ENCODE assay signal across 8 cellular contexts in the genomic region with DNA sequence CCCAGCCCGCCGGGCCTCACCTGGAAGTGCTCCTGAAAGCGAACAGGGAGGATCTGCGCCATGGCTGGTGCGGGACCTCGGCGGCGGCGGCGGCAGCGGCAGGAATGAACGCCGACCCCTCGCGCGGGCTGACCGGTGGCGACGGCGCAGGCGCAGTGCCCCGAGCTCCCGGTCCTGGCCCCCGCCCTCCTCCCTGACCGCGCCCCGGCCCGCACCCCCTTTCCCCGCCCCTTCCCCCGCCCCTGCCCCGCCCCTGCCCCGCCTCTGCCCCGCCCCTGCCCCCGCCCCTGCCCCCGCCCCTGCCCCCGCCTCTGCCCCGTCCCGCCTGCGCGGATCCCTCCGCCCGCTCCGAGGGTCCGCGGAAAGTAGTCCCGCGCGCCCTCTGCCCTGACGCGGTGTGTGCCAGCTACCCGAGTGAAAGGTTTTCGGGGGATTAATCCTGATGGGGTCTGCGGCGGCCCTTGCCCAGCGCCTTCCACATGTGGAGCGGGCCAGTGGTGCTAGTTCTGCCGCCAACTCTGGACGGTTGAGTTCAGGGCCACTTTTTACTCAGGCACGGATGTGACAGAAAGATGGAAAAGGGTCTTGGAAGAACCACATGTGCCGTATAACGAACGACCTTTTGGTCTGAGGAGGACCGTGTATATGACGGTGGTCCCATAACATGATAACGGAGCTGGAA. TPM values are rescaled to one million over a fixed set of nuclear protein-coding genes. Genes with fewer than 3 reads are reported as not detected.
A peak's percentile ranks its signal among the peaks of the same experiment; 100 is the strongest.
DNase-seq lines count a peak whose midpoint lies in the region; ATAC-seq and TF ChIP-seq lines count a peak whose summit lies in the region.

A gene (minus strand): TSS at position 140 of the 682 bp plus-strand sequence. CDS start 78 bp downstream, at position 62.

- H3K4me1 ChIP-seq in Caco-2 (no peaks in the 10 kb centered on the region), GM23338 (ENCODE audit: insufficient read depth) (peaks cover 32% of the 10 kb centered on the region)

- H3K4me3 Mint-ChIP-seq in Caco-2 (ENCODE audit: unreplicated experiment) (peak within 1 kb of the TSS; percentile 82), GM23338 (peak within 1 kb of the TSS; percentile 90), chondrocyte (ENCODE audit: unreplicated experiment) (peak within 1 kb of the TSS; percentile 88)

- H3K9me3 ChIP-seq in Caco-2, result no peaks in the 10 kb centered on the region

- no peaks in the 10 kb centered on the region for H3K36me3 ChIP-seq in Caco-2 (ENCODE audit: control insufficient read depth, insufficient read depth, low read length)
- no peaks in the 10 kb centered on the region for H3K36me3 ChIP-seq in GM23338 (ENCODE audit: insufficient read depth)

- H3K27ac Mint-ChIP-seq in Caco-2 (ENCODE audit: unreplicated experiment) (peak within 1 kb of the TSS; percentile 42), GM23338 (no peak within 1 kb of the TSS), chondrocyte (ENCODE audit: unreplicated experiment) (peak within 1 kb of the TSS; percentile 98)

- ATAC-seq in GM23338, result peak; percentile 60
- no peak for ATAC-seq in HG02884 (IDR thresholded peaks at IDR 0.05; ENCODE audit: unreplicated experiment)

- no peaks in the 10 kb centered on the region for H3K9me3 Mint-ChIP-seq in Caco-2 (ENCODE audit: unreplicated experiment)
- no peaks in the 10 kb centered on the region; the same call in 2 of the 3 replicates for H3K9me3 Mint-ChIP-seq in GM23338
- no peaks in the 10 kb centered on the region for H3K9me3 Mint-ChIP-seq in chondrocyte (ENCODE audit: low read depth)

- peaks cover 4% of the 10 kb centered on the region for H3K4me1 Mint-ChIP-seq in Caco-2 (ENCODE audit: low read depth, unreplicated experiment)
- peaks cover 33% of the 10 kb centered on the region for H3K4me1 Mint-ChIP-seq in GM23338
- H3K4me1 Mint-ChIP-seq in chondrocyte (ENCODE audit: low read depth), result peaks cover 57% of the 10 kb centered on the region

- intact Hi-C loops in Caco-2 (cut with micrococcal nuclease; ENCODE audit: unreplicated experiment), result loop anchor here (1.0 kb wide), 1 partner anchor 112 kb away; no protein-coding TSS in a partner anchor

- H3K79me2 ChIP-seq in GM23338 (replicated peaks; ENCODE audit: insufficient read depth), result 0 out of 2 replicates have a peak, but pooled peaks cover 4% of the 10 kb centered on the region

- H3K27me3 Mint-ChIP-seq in Caco-2 (ENCODE audit: insufficient read depth, unreplicated experiment), result no peaks in the 10 kb centered on the region
- H3K27me3 Mint-ChIP-seq in GM23338 (ENCODE audit: insufficient read depth, low read depth, poor library complexity), result peaks cover 21% of the 10 kb centered on the region
- no peaks in the 10 kb centered on the region for H3K27me3 Mint-ChIP-seq in chondrocyte (ENCODE audit: low read depth)

- POLR2A ChIA-PET in Caco-2 (lab: Charles Lee), result interaction anchor here (0.6 kb wide), 3 partner anchors 99 to 147 kb away, joined by 6 read pairs; a partner anchor contains a TSS

- H3K36me3 Mint-ChIP-seq in Caco-2 (ENCODE audit: insufficient read depth, unreplicated experiment), result no peaks in the 10 kb centered on the region
- no peaks in the 10 kb centered on the region; the same call in 2 of the 3 replicates for H3K36me3 Mint-ChIP-seq in GM23338 (ENCODE audit: low read depth)
- no peaks in the 10 kb centered on the region for H3K36me3 Mint-ChIP-seq in chondrocyte (ENCODE audit: low read depth)

- no peaks in the 10 kb centered on the region for H4K20me1 ChIP-seq in GM23338 (replicated peaks; ENCODE audit: insufficient read depth)

- DNase-seq in Caco-2 (peak; percentile 82 to 91), GM23338 (ENCODE audit: low spot score) (peak; percentile 89), NCI-H146 treated with DMSO at 0.1 percent for 48 hours (lab: John Stamatoyannopoulos, UW; ENCODE audit: unreplicated experiment) (peak; percentile 42), chondrocyte (ENCODE audit: low spot score) (no peak), kidney glomerular epithelial cell (lab: John Stamatoyannopoulos, UW) (peak; percentile 52)
- DNase-seq in activated CD4-positive, alpha-beta T cell treated with anti-CD3 and anti-CD28 coated beads for 1 hour, result peak; percentile 50
- peak; percentile 51 to 57 for DNase-seq in stimulated activated CD4-positive, alpha-beta T cell treated with anti-CD3 and anti-CD28 coated beads, Interleukin-15, amount 100 ng/mL, for 1 hour (ENCODE audit: low read depth in 1 of 2, low spot score in 1 of 2)

- peak within 1 kb of the TSS; percentile 100 for H2AFZ ChIP-seq in GM23338

- H3K27me3 ChIP-seq in Caco-2 (replicated peaks; ENCODE audit: control insufficient read depth, insufficient read depth, low read length) (no peaks in the 10 kb centered on the region), GM23338 (ENCODE audit: insufficient read depth) (peaks cover 16% of the 10 kb centered on the region)

- H3K4me3 ChIP-seq in Caco-2 (ENCODE audit: low read depth, low read length) (peak within 1 kb of the TSS; percentile 89), GM23338 (peak within 1 kb of the TSS; percentile 90)

- BruUV-seq in Caco-2 (replicated peaks; lab: Mats Ljungman, UMichigan), result no TSS peak

- no peak for TF ChIP-seq CTCF in Caco-2 (IDR thresholded peaks at IDR 0.05; ENCODE audit: insufficient read depth in 1 of 2, low read depth in 1 of 2, low read length in 1 of 2, severe bottlenecking in 1 of 2, unreplicated experiment in 1 of 2)
- TF ChIP-seq CTCF in GM23338 (conservative IDR thresholded peaks at IDR 0.05; ENCODE audit: low read depth in 2 of 2), result no peak
- TF ChIP-seq CTCF in chondrocyte (IDR thresholded peaks at IDR 0.05), result no peak

- CTCF ChIA-PET in Caco-2 (lab: Charles Lee), result interaction anchor here (0.7 to 1.6 kb wide), 4 partner anchors 8 to 113 kb away, joined by 3 to 8 read pairs (median 4); a partner anchor contains a TSS

- peaks cover 3% of the 10 kb centered on the region; the same call in 1 of the 2 replicates for H3F3A ChIP-seq in GM23338 (replicated peaks; ENCODE audit: low read depth)

- H3K9me2 ChIP-seq in GM23338 (ENCODE audit: insufficient read depth), result no peaks in the 10 kb centered on the region

- peak within 1 kb of the TSS; percentile 99 for H3K4me2 ChIP-seq in GM23338

- no peak within 1 kb of the TSS for H3K27ac ChIP-seq in GM23338 (ENCODE audit: low read depth)

TF ChIP-seq in GM23338, 12 proteins besides CTCF, POLR2A, EP300 and RAD21:
- TF ChIP-seq, protein P1, sequence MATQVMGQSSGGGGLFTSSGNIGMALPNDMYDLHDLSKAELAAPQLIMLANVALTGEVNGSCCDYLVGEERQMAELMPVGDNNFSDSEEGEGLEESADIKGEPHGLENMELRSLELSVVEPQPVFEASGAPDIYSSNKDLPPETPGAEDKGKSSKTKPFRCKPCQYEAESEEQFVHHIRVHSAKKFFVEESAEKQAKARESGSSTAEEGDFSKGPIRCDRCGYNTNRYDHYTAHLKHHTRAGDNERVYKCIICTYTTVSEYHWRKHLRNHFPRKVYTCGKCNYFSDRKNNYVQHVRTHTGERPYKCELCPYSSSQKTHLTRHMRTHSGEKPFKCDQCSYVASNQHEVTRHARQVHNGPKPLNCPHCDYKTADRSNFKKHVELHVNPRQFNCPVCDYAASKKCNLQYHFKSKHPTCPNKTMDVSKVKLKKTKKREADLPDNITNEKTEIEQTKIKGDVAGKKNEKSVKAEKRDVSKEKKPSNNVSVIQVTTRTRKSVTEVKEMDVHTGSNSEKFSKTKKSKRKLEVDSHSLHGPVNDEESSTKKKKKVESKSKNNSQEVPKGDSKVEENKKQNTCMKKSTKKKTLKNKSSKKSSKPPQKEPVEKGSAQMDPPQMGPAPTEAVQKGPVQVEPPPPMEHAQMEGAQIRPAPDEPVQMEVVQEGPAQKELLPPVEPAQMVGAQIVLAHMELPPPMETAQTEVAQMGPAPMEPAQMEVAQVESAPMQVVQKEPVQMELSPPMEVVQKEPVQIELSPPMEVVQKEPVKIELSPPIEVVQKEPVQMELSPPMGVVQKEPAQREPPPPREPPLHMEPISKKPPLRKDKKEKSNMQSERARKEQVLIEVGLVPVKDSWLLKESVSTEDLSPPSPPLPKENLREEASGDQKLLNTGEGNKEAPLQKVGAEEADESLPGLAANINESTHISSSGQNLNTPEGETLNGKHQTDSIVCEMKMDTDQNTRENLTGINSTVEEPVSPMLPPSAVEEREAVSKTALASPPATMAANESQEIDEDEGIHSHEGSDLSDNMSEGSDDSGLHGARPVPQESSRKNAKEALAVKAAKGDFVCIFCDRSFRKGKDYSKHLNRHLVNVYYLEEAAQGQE (IDR thresholded peaks at IDR 0.05; ENCODE audit: unreplicated experiment), result no peak
- TF ChIP-seq POLR2AphosphoS5 (IDR thresholded peaks at IDR 0.05; ENCODE audit: low read depth), result peak; percentile 72

RNA-seq across cellular contexts. Expression of the gene that starts here (rescaled TPM):
- total RNA-seq in Caco-2 (2022) (7.8 and 7.9 TPM in 2 replicates), chondrocyte (22.5 to 28.3 TPM (median 24.2 TPM) in 3 replicates)
- total RNA-seq in GM23338 (2014; rRNA removed; shearing (Covaris generic)), result 13.4 and 15.1 TPM in 2 replicates
- 5.4 and 6.6 TPM in 2 replicates for polyA plus RNA-seq in GM23338 (2016; fragmentation: Nextera tagmentation; extraction: Ambion mirVana)
